8 cellular contexts compared by ENCODE assay signal in genomic region chr22:46148885-46149492, GRCh38. TPM values are rescaled to one million over a fixed set of nuclear protein-coding genes. Genes with fewer than 3 reads are reported as not detected.
DNase-seq lines count a peak whose midpoint lies in the region; ATAC-seq and TF ChIP-seq lines count a peak whose summit lies in the region.

No MANE protein-coding gene starts in this region.

- H3K27me3 ChIP-seq in duodenal mucosa (ENCODE audit: control insufficient read depth in 1 of 2, insufficient read depth in 2 of 2, low read length in 2 of 2): no peaks in the 10 kb centered on the region

- no peaks in the 10 kb centered on the region for H3K27me3 Mint-ChIP-seq in natural killer cell treated with Interleukin-12 subunit alpha and Interleukin-12 subunit beta and Interleukin-15 and Interleukin-18, amount 100 ng/mL, for 72 hours

- peaks cover 0 to 8% of the 10 kb centered on the region in 2 donors for H3K36me3 ChIP-seq in duodenal mucosa (ENCODE audit: control insufficient read depth in 1 of 2, insufficient read depth in 2 of 2, low read length in 2 of 2)

- no peak for TF ChIP-seq POLR2A in GM18505 (IDR thresholded peaks at IDR 0.05; ENCODE audit: borderline replicate concordance, extremely low read depth, insufficient read depth, insufficient read length)

- no peak for TF ChIP-seq CTCF in AG10803 (conservative IDR thresholded peaks at IDR 0.05; ENCODE audit: low read length)

- peak overlapping the region; percentile 23 to 41 for H3K27ac Mint-ChIP-seq in natural killer cell treated with Interleukin-12 subunit alpha and Interleukin-12 subunit beta and Interleukin-15 and Interleukin-18, amount 100 ng/mL, for 72 hours

- ATAC-seq in natural killer cell treated with Interleukin-12 subunit alpha and Interleukin-12 subunit beta and Interleukin-15 and Interleukin-18, amount 100 ng/mL, for 72 hours: no peak
- ATAC-seq in GM18505 (IDR thresholded peaks at IDR 0.05; ENCODE audit: unreplicated experiment): no peak
- ATAC-seq in GM18861 (IDR thresholded peaks at IDR 0.05; ENCODE audit: unreplicated experiment): no peak
- ATAC-seq in HG03439 (IDR thresholded peaks at IDR 0.05; ENCODE audit: unreplicated experiment): no peak

- DNase-seq in AG10803 (ENCODE audit: low read depth) (no peak), GDM1 (lab: John Stamatoyannopoulos, UW) (no peak)
- no peak for DNase-seq in Jurkat, Clone E6-1 (ENCODE audit: low read depth, low spot score)
- no peak for DNase-seq in natural killer cell treated with Interleukin-12 subunit alpha and Interleukin-12 subunit beta and Interleukin-15 and Interleukin-18, amount 100 ng/mL, for 72 hours (ENCODE audit: low spot score)

- H3K4me1 Mint-ChIP-seq in natural killer cell treated with Interleukin-12 subunit alpha and Interleukin-12 subunit beta and Interleukin-15 and Interleukin-18, amount 100 ng/mL, for 72 hours (ENCODE audit: low read depth in 2 of 2): peaks cover 7 to 18% of the 10 kb centered on the region in 2 donors

- no peaks in the 10 kb centered on the region for H3K36me3 Mint-ChIP-seq in natural killer cell treated with Interleukin-12 subunit alpha and Interleukin-12 subunit beta and Interleukin-15 and Interleukin-18, amount 100 ng/mL, for 72 hours

- H3K4me3 ChIP-seq in AG10803 (ENCODE audit: low read length): peak overlapping the region; percentile 73
- peak overlapping the region; percentile 64 for H3K4me3 ChIP-seq in Jurkat, Clone E6-1 (ENCODE audit: low read length)
- H3K4me3 ChIP-seq in duodenal mucosa (ENCODE audit: low read depth in 1 of 2, low read length in 2 of 2): peak overlapping the region; percentile 69 to 70

- no peaks in the 10 kb centered on the region for H3K9me3 ChIP-seq in duodenal mucosa (ENCODE audit: control insufficient read depth in 1 of 2, low read length in 2 of 2)

- peak overlapping the region; percentile 55 to 67 for H3K9ac ChIP-seq in duodenal mucosa (ENCODE audit: low read depth in 1 of 2, low read length in 2 of 2)

- peaks cover 27 to 41% of the 10 kb centered on the region in 2 donors for H3K4me1 ChIP-seq in duodenal mucosa (ENCODE audit: control insufficient read depth in 1 of 2, insufficient read depth in 2 of 2, low read length in 2 of 2)

- peak overlapping the region; percentile 76 for H3K4me3 Mint-ChIP-seq in natural killer cell treated with Interleukin-12 subunit alpha and Interleukin-12 subunit beta and Interleukin-15 and Interleukin-18, amount 100 ng/mL, for 72 hours

- H3K9me3 Mint-ChIP-seq in natural killer cell treated with Interleukin-12 subunit alpha and Interleukin-12 subunit beta and Interleukin-15 and Interleukin-18, amount 100 ng/mL, for 72 hours: no peaks in the 10 kb centered on the region

- peak overlapping the region; percentile 90 for H3K27ac ChIP-seq in duodenal mucosa (ENCODE audit: low read depth, low read length)

RNA-seq across cellular contexts. Expression of gene PPARA, which starts 1.3 kb away (rescaled TPM):
- 9.1 TPM for polyA plus RNA-seq in Jurkat, Clone E6-1 (2012; ENCODE audit: insufficient read depth, insufficient read length)
- total RNA-seq in natural killer cell treated with Interleukin-12 subunit alpha and Interleukin-12 subunit beta and Interleukin-15 and Interleukin-18, amount 100 ng/mL, for 72 hours: 10 to 100 TPM; 31.7 to 36.1 TPM
